Comparison of ENCODE assay signal across 8 cellular contexts in genomic region chr5:10627185-10628115, GRCh38.
DNase-seq lines count a peak whose midpoint lies in the region; ATAC-seq and TF ChIP-seq lines count a peak whose summit lies in the region.

No MANE protein-coding gene starts in this region.

- peak overlapping the region; percentile 30 for H3K4me2 ChIP-seq in OCI-LY1 (ENCODE audit: low read length)

- peaks cover 20% of the 10 kb centered on the region for H3K4me1 ChIP-seq in HUES64 (ENCODE audit: insufficient read depth, low read length)
- H3K4me1 ChIP-seq in OCI-LY1 (ENCODE audit: insufficient read depth, low read length, severe bottlenecking) = peaks cover 13% of the 10 kb centered on the region
- peaks cover 51% of the 10 kb centered on the region for H3K4me1 ChIP-seq in mononuclear cell (ENCODE audit: insufficient read depth, low read length)

- H3K36me3 ChIP-seq in HUES64 (ENCODE audit: insufficient read depth, low read length) (no peaks in the 10 kb centered on the region), OCI-LY1 (ENCODE audit: insufficient read depth, low read length) (no peaks in the 10 kb centered on the region)

- H3F3A ChIP-seq in OCI-LY1 (ENCODE audit: insufficient read depth, low read length) = no peaks in the 10 kb centered on the region

- DNase-seq in DMS114 treated with DMSO at 0.1 percent for 48 hours (lab: John Stamatoyannopoulos, UW; ENCODE audit: unreplicated experiment) = peak; percentile 81
- peak; percentile 74 for DNase-seq in activated T-cell treated with anti-CD3 and anti-CD28 coated beads for 24 hours (ENCODE audit: low read depth)
- DNase-seq in epithelial cell of prostate (ENCODE audit: low read depth, low spot score) = peak; percentile 58
- DNase-seq in stimulated activated CD8-positive, alpha-beta memory T cell treated with anti-CD3 and anti-CD28 coated beads, Interleukin-4, amount 100 ng/mL, for 1 hour (ENCODE audit: low read depth in 2 of 2, low spot score in 1 of 2) = peak; percentile 68

- H3K9me3 ChIP-seq in HUES64 (ENCODE audit: insufficient read depth, low read depth, low read length) = no peaks in the 10 kb centered on the region
- no peaks in the 10 kb centered on the region for H3K9me3 ChIP-seq in OCI-LY1 (ENCODE audit: low read length)
- H3K9me3 ChIP-seq in mononuclear cell (ENCODE audit: low read depth, low read length) = no peaks in the 10 kb centered on the region

- ATAC-seq in GM21515 (IDR thresholded peaks at IDR 0.05; ENCODE audit: unreplicated experiment) = peak; percentile 47

- no peaks in the 10 kb centered on the region for H3K79me2 ChIP-seq in OCI-LY1 (ENCODE audit: insufficient read depth, low read length)

- peak; percentile 96 for TF ChIP-seq CTCF in OCI-LY1 (IDR thresholded peaks at IDR 0.05; ENCODE audit: low read length)

- 3% methylated on average over 17 of the region's 20 CpGs for WGBS in HUES64

- peak overlapping the region; percentile 51 for H3K4me3 ChIP-seq in HUES64 (ENCODE audit: low read length)
- peak overlapping the region; percentile 3 for H3K4me3 ChIP-seq in OCI-LY1 (ENCODE audit: low read depth, low read length, poor library complexity, severe bottlenecking)
- H3K4me3 ChIP-seq in mononuclear cell (ENCODE audit: low read length) = peak overlapping the region; percentile 23

- no peaks in the 10 kb centered on the region for H4K20me1 ChIP-seq in OCI-LY1 (ENCODE audit: insufficient read depth, low read length)

- H3K9ac ChIP-seq in HUES64 (ENCODE audit: low read depth, low read length) = peak overlapping the region; percentile 10
- no peak overlapping the region for H3K9ac ChIP-seq in OCI-LY1 (ENCODE audit: low read length)

- H3K27me3 ChIP-seq in HUES64 (ENCODE audit: insufficient read depth, low read length) (no peaks in the 10 kb centered on the region), OCI-LY1 (ENCODE audit: insufficient read depth, low read length) (peaks cover 7% of the 10 kb centered on the region), mononuclear cell (ENCODE audit: insufficient read depth, low read length) (no peaks in the 10 kb centered on the region)

- H3K27ac ChIP-seq in HUES64 (ENCODE audit: low read depth, low read length) = peak overlapping the region; percentile 22; the same call in 1 of the 2 replicates
- no peak overlapping the region for H3K27ac ChIP-seq in OCI-LY1 (ENCODE audit: low read depth, low read length, poor library complexity, severe bottlenecking)
- no peak overlapping the region for H3K27ac ChIP-seq in epithelial cell of prostate

- no peaks in the 10 kb centered on the region for H3K9me2 ChIP-seq in OCI-LY1 (ENCODE audit: low read depth, low read length)

- no peak overlapping the region for H2AFZ ChIP-seq in OCI-LY1 (ENCODE audit: low read length)
